In genomic region chr14:64474041-64474440, GRCh38 we compare ENCODE assay signal across 1 cellular context.
A peak's percentile ranks its signal among the peaks of the same experiment; 100 is the strongest.
TF ChIP-seq lines count a peak whose summit lies in the region.

No MANE protein-coding gene starts in this region.

TF ChIP-seq in HEK293T, 16 proteins besides CTCF, POLR2A, EP300 and RAD21:
- peak; percentile 69 for TF ChIP-seq PKNOX1 (IDR thresholded peaks at IDR 0.05)
- TF ChIP-seq ARNT (IDR thresholded peaks at IDR 0.05): no peak
